Comparison of ENCODE assay signal across 1 cellular context in the genomic region with DNA sequence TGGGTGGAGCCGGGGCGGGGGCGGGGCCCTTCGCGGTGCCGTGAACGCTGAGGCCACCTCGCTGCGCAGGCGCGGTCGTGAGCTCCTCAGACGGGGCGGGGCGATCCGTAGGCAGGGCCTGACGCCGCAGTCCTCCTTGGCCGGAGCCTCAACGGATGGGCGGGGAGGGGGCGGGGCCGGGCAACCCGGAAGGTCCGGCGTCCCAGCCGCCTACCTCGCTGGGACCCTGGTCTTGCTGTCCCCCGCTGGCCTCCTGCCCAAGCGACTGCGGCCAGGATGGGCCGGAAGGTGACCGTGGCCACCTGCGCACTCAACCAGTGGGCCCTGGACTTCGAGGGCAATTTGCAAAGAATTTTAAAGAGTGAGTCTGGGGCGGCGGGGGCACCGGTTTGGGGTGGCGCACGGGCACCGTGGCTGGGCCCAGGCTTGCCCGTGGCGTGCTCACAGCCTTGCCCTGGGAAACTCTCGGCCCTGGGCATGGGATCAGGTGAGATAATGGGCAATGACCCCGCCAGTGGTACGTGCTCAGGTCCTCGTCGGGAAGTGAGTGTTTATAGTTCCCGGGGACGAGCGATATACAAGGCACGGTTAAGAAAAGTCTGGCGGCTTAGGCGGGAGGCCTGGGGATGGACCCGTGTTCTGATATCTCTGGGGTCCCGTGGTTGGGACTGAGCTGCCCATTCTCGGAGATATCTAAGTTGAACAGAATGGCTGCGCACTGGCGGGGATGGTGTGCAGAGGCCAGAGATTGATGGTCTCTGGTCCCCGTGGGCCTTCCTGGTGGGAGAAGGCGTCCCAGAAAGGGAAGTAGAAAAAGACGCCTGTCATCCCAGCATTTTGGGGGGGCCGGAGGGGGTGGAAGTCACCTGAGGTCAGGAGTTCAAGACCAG.
TF ChIP-seq lines count a peak whose summit lies in the region.

A gene (plus strand): TSS at position 183 of the 890 bp plus-strand sequence. CDS start 94 bp downstream, at position 277.

TF ChIP-seq in HEK293, 187 proteins besides CTCF, POLR2A, EP300 and RAD21 (continued from another document and continues in another):
- TF ChIP-seq, protein P1, sequence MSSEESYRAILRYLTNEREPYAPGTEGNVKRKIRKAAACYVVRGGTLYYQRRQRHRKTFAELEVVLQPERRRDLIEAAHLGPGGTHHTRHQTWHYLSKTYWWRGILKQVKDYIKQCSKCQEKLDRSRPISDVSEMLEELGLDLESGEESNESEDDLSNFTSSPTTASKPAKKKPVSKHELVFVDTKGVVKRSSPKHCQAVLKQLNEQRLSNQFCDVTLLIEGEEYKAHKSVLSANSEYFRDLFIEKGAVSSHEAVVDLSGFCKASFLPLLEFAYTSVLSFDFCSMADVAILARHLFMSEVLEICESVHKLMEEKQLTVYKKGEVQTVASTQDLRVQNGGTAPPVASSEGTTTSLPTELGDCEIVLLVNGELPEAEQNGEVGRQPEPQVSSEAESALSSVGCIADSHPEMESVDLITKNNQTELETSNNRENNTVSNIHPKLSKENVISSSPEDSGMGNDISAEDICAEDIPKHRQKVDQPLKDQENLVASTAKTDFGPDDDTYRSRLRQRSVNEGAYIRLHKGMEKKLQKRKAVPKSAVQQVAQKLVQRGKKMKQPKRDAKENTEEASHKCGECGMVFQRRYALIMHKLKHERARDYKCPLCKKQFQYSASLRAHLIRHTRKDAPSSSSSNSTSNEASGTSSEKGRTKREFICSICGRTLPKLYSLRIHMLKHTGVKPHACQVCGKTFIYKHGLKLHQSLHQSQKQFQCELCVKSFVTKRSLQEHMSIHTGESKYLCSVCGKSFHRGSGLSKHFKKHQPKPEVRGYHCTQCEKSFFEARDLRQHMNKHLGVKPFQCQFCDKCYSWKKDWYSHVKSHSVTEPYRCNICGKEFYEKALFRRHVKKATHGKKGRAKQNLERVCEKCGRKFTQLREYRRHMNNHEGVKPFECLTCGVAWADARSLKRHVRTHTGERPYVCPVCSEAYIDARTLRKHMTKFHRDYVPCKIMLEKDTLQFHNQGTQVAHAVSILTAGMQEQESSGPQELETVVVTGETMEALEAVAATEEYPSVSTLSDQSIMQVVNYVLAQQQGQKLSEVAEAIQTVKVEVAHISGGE (tag by site-specific recombination; conservative IDR thresholded peaks at IDR 0.05; ENCODE audit: low read depth): peak; percentile 88
- TF ChIP-seq ZNF624 (tag by site-specific recombination; IDR thresholded peaks at IDR 0.05): no peak
- TF ChIP-seq KLF10 (tag by site-specific recombination; IDR thresholded peaks at IDR 0.05): peak; percentile 77; the same call in 1 of the 2 replicates
- TF ChIP-seq HOXA7 (CRISPR knock-in tag; IDR thresholded peaks at IDR 0.05; ENCODE audit: borderline replicate concordance): no peak
- no peak for TF ChIP-seq ZNF621 (tag by site-specific recombination; IDR thresholded peaks at IDR 0.05)
- TF ChIP-seq ZNF600 (tag by site-specific recombination; IDR thresholded peaks at IDR 0.05): no peak
- TF ChIP-seq, protein P2, sequence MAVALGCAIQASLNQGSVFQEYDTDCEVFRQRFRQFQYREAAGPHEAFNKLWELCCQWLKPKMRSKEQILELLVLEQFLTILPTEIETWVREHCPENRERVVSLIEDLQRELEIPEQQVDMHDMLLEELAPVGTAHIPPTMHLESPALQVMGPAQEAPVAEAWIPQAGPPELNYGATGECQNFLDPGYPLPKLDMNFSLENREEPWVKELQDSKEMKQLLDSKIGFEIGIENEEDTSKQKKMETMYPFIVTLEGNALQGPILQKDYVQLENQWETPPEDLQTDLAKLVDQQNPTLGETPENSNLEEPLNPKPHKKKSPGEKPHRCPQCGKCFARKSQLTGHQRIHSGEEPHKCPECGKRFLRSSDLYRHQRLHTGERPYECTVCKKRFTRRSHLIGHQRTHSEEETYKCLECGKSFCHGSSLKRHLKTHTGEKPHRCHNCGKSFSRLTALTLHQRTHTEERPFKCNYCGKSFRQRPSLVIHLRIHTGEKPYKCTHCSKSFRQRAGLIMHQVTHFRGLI (tag by site-specific recombination; IDR thresholded peaks at IDR 0.05): no peak
- TF ChIP-seq SP7 (tag by site-specific recombination; IDR thresholded peaks at IDR 0.05): 0 out of 2 replicates have a peak, but pooled peaks have one; percentile 12
- no peak for TF ChIP-seq ZNF19 (tag by site-specific recombination; IDR thresholded peaks at IDR 0.05; ENCODE audit: low read depth)
- TF ChIP-seq, protein P3, sequence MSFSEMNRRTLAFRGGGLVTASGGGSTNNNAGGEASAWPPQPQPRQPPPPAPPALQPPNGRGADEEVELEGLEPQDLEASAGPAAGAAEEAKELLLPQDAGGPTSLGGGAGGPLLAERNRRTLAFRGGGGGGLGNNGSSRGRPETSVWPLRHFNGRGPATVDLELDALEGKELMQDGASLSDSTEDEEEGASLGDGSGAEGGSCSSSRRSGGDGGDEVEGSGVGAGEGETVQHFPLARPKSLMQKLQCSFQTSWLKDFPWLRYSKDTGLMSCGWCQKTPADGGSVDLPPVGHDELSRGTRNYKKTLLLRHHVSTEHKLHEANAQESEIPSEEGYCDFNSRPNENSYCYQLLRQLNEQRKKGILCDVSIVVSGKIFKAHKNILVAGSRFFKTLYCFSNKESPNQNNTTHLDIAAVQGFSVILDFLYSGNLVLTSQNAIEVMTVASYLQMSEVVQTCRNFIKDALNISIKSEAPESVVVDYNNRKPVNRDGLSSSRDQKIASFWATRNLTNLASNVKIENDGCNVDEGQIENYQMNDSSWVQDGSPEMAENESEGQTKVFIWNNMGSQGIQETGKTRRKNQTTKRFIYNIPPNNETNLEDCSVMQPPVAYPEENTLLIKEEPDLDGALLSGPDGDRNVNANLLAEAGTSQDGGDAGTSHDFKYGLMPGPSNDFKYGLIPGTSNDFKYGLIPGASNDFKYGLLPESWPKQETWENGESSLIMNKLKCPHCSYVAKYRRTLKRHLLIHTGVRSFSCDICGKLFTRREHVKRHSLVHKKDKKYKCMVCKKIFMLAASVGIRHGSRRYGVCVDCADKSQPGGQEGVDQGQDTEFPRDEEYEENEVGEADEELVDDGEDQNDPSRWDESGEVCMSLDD (tag by site-specific recombination; IDR thresholded peaks at IDR 0.05): no peak
- TF ChIP-seq ZNF133 (tag by site-specific recombination; IDR thresholded peaks at IDR 0.05): no peak
- TF ChIP-seq, protein P4, sequence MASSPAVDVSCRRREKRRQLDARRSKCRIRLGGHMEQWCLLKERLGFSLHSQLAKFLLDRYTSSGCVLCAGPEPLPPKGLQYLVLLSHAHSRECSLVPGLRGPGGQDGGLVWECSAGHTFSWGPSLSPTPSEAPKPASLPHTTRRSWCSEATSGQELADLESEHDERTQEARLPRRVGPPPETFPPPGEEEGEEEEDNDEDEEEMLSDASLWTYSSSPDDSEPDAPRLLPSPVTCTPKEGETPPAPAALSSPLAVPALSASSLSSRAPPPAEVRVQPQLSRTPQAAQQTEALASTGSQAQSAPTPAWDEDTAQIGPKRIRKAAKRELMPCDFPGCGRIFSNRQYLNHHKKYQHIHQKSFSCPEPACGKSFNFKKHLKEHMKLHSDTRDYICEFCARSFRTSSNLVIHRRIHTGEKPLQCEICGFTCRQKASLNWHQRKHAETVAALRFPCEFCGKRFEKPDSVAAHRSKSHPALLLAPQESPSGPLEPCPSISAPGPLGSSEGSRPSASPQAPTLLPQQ (tag by site-specific recombination; IDR thresholded peaks at IDR 0.05): no peak
- no peak for TF ChIP-seq ZNF202 (tag by site-specific recombination; IDR thresholded peaks at IDR 0.05; ENCODE audit: borderline replicate concordance)
- TF ChIP-seq ZNF404 (tag by site-specific recombination; IDR thresholded peaks at IDR 0.05): no peak
- TF ChIP-seq ZNF501 (tag by site-specific recombination; IDR thresholded peaks at IDR 0.05): 0 out of 2 replicates have a peak, but pooled peaks have one; percentile 24
- TF ChIP-seq MZF1 (tag by site-specific recombination; IDR thresholded peaks at IDR 0.05; ENCODE audit: borderline replicate concordance): no peak
- TF ChIP-seq, protein P5, sequence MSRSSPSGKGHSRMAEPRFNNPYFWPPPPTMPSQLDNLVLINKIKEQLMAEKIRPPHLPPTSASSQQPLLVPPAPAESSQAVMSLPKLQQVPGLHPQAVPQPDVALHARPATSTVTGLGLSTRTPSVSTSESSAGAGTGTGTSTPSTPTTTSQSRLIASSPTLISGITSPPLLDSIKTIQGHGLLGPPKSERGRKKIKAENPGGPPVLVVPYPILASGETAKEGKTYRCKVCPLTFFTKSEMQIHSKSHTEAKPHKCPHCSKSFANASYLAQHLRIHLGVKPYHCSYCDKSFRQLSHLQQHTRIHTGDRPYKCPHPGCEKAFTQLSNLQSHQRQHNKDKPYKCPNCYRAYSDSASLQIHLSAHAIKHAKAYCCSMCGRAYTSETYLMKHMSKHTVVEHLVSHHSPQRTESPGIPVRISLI (tag by site-specific recombination; IDR thresholded peaks at IDR 0.05): no peak
- TF ChIP-seq, protein P6, sequence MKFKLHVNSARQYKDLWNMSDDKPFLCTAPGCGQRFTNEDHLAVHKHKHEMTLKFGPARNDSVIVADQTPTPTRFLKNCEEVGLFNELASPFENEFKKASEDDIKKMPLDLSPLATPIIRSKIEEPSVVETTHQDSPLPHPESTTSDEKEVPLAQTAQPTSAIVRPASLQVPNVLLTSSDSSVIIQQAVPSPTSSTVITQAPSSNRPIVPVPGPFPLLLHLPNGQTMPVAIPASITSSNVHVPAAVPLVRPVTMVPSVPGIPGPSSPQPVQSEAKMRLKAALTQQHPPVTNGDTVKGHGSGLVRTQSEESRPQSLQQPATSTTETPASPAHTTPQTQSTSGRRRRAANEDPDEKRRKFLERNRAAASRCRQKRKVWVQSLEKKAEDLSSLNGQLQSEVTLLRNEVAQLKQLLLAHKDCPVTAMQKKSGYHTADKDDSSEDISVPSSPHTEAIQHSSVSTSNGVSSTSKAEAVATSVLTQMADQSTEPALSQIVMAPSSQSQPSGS (tag by site-specific recombination; IDR thresholded peaks at IDR 0.05; ENCODE audit: low read depth): no peak
- TF ChIP-seq ZNF354C (tag by site-specific recombination; IDR thresholded peaks at IDR 0.05; ENCODE audit: borderline replicate concordance, low read depth): no peak
- TF ChIP-seq, protein P7, sequence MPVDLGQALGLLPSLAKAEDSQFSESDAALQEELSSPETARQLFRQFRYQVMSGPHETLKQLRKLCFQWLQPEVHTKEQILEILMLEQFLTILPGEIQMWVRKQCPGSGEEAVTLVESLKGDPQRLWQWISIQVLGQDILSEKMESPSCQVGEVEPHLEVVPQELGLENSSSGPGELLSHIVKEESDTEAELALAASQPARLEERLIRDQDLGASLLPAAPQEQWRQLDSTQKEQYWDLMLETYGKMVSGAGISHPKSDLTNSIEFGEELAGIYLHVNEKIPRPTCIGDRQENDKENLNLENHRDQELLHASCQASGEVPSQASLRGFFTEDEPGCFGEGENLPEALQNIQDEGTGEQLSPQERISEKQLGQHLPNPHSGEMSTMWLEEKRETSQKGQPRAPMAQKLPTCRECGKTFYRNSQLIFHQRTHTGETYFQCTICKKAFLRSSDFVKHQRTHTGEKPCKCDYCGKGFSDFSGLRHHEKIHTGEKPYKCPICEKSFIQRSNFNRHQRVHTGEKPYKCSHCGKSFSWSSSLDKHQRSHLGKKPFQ (tag by site-specific recombination; IDR thresholded peaks at IDR 0.05): no peak
- TF ChIP-seq ZBTB48 (tag by site-specific recombination; IDR thresholded peaks at IDR 0.05): no peak
- TF ChIP-seq, protein P8, sequence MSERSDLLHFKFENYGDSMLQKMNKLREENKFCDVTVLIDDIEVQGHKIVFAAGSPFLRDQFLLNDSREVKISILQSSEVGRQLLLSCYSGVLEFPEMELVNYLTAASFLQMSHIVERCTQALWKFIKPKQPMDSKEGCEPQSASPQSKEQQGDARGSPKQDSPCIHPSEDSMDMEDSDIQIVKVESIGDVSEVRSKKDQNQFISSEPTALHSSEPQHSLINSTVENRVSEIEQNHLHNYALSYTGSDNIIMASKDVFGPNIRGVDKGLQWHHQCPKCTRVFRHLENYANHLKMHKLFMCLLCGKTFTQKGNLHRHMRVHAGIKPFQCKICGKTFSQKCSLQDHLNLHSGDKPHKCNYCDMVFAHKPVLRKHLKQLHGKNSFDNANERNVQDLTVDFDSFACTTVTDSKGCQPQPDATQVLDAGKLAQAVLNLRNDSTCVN (tag by site-specific recombination; optimal IDR thresholded peaks at IDR 0.05): peak; percentile 38
- no peak for TF ChIP-seq PRDM1 (tag by site-specific recombination; IDR thresholded peaks at IDR 0.05)
- TF ChIP-seq ZNF768 (tag by site-specific recombination; IDR thresholded peaks at IDR 0.05): no peak
- TF ChIP-seq ZNF2 (tag by site-specific recombination; IDR thresholded peaks at IDR 0.05): no peak
- TF ChIP-seq, protein P9, sequence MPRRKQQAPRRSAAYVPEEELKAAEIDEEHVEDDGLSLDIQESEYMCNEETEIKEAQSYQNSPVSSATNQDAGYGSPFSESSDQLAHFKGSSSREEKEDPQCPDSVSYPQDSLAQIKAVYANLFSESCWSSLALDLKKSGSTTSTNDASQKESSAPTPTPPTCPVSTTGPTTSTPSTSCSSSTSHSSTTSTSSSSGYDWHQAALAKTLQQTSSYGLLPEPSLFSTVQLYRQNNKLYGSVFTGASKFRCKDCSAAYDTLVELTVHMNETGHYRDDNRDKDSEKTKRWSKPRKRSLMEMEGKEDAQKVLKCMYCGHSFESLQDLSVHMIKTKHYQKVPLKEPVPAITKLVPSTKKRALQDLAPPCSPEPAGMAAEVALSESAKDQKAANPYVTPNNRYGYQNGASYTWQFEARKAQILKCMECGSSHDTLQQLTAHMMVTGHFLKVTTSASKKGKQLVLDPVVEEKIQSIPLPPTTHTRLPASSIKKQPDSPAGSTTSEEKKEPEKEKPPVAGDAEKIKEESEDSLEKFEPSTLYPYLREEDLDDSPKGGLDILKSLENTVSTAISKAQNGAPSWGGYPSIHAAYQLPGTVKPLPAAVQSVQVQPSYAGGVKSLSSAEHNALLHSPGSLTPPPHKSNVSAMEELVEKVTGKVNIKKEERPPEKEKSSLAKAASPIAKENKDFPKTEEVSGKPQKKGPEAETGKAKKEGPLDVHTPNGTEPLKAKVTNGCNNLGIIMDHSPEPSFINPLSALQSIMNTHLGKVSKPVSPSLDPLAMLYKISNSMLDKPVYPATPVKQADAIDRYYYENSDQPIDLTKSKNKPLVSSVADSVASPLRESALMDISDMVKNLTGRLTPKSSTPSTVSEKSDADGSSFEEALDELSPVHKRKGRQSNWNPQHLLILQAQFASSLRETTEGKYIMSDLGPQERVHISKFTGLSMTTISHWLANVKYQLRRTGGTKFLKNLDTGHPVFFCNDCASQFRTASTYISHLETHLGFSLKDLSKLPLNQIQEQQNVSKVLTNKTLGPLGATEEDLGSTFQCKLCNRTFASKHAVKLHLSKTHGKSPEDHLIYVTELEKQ (tag by site-specific recombination; IDR thresholded peaks at IDR 0.05; ENCODE audit: borderline replicate concordance): no peak
- peak; percentile 87 for TF ChIP-seq SP2 (tag by site-specific recombination; IDR thresholded peaks at IDR 0.05)
- no peak for TF ChIP-seq MYNN (tag by site-specific recombination; IDR thresholded peaks at IDR 0.05; ENCODE audit: borderline replicate concordance)
- TF ChIP-seq, protein P10, sequence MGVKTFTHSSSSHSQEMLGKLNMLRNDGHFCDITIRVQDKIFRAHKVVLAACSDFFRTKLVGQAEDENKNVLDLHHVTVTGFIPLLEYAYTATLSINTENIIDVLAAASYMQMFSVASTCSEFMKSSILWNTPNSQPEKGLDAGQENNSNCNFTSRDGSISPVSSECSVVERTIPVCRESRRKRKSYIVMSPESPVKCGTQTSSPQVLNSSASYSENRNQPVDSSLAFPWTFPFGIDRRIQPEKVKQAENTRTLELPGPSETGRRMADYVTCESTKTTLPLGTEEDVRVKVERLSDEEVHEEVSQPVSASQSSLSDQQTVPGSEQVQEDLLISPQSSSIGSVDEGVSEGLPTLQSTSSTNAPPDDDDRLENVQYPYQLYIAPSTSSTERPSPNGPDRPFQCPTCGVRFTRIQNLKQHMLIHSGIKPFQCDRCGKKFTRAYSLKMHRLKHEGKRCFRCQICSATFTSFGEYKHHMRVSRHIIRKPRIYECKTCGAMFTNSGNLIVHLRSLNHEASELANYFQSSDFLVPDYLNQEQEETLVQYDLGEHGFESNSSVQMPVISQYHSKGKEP (tag by site-specific recombination; IDR thresholded peaks at IDR 0.05): no peak
